Comparison of ENCODE assay signal across 8 cellular contexts in the genomic region with DNA sequence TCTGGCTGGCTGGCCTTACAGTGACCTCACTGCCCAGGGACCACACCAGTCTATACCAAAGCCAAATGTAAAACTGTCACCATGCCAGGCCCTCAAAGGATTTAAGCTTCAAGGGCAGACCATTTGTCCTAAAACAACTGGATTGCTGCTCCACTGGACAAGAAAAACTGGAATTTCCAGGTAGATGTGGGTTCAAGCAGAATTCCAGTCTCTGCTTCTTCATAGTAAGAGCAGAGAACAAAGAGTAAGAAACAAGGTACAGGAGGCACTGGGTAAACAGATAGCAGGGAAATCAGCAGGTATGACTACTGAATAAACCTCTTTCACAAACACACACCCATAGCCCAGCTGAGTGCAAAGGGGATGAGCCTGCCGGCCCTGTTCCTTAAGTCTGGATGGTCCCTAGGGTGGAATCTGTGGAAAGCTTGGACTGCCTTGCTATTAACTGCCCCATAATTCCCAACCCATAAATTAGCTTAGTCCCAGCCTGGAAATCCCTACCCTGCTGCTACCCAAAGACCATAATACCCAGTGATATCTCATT. TPM values are rescaled to one million over a fixed set of nuclear protein-coding genes. Genes with fewer than 3 reads are reported as not detected.
A peak's percentile ranks its signal among the peaks of the same experiment; 100 is the strongest.
DNase-seq lines count a peak whose midpoint lies in the region; ATAC-seq, FAIRE-seq and TF ChIP-seq lines count a peak whose summit lies in the region.

No MANE protein-coding gene starts in this region.

- POLR2A ChIA-PET in Caco-2 (lab: Charles Lee) = interaction anchor here (0.6 to 1.8 kb wide), 4 partner anchors 10 to 137 kb away, joined by 3 to 6 read pairs (median 4); no protein-coding TSS in a partner anchor

- peak; percentile 77 to 82 for DNase-seq in Caco-2
- peak; percentile 65 for DNase-seq in NCI-H345 (lab: John Stamatoyannopoulos, UW)
- DNase-seq in pancreas = peak in 1 of 6 donors; percentile 52
- no peak for DNase-seq in stimulated activated CD8-positive, alpha-beta memory T cell treated with anti-CD3 and anti-CD28 coated beads, Interleukin-4, amount 100 ng/mL, for 48 hours
- DNase-seq in mesenteric fat pad (ENCODE audit: low spot score) = no peak

- H3K4me3 Mint-ChIP-seq in Caco-2 (ENCODE audit: unreplicated experiment) = peak overlapping the region; percentile 89

- peak overlapping the region; percentile 81 for H3K27ac Mint-ChIP-seq in Caco-2 (ENCODE audit: unreplicated experiment)

- no peaks in the 10 kb centered on the region for H3K27me3 Mint-ChIP-seq in Caco-2 (ENCODE audit: insufficient read depth, unreplicated experiment)

- peak; percentile 12 to 43 (median 28) for ATAC-seq in pancreas
- ATAC-seq in GM21529 (IDR thresholded peaks at IDR 0.05; ENCODE audit: unreplicated experiment) = no peak
- ATAC-seq in HG02970 (IDR thresholded peaks at IDR 0.05; ENCODE audit: low FRiP score, unreplicated experiment) = no peak

- 0 to 8% methylated on average over 1 of the region's 1 CpG for WGBS in pancreas, 2 donors

- H3K4me1 ChIP-seq in Caco-2 (peaks cover 85% of the 10 kb centered on the region), duodenal mucosa (ENCODE audit: control insufficient read depth in 1 of 2, insufficient read depth in 2 of 2, low read length in 2 of 2) (peaks cover 80 to 90% of the 10 kb centered on the region in 2 donors), pancreas (peaks cover 30 to 80% (median 57%) of the 10 kb centered on the region in 3 donors)

- no peaks in the 10 kb centered on the region for H3K36me3 ChIP-seq in Caco-2 (ENCODE audit: control insufficient read depth, insufficient read depth, low read length)
- no peaks in the 10 kb centered on the region for H3K36me3 ChIP-seq in duodenal mucosa (ENCODE audit: control insufficient read depth in 1 of 2, insufficient read depth in 2 of 2, low read length in 2 of 2)
- H3K36me3 ChIP-seq in pancreas = no peaks in the 10 kb centered on the region

- CTCF ChIA-PET in Caco-2 (lab: Charles Lee) = interaction anchor here (0.6 to 1.3 kb wide), 4 partner anchors 10 to 572 kb away, joined by 3 to 5 read pairs (median 4); no protein-coding TSS in a partner anchor

- FAIRE-seq in pancreas (lab: Jason Lieb, UNC) = no peak

- TF ChIP-seq CTCF in Caco-2 (IDR thresholded peaks at IDR 0.05; ENCODE audit: insufficient read depth in 1 of 2, low read depth in 1 of 2, low read length in 1 of 2, severe bottlenecking in 1 of 2, unreplicated experiment in 1 of 2) = no peak
- TF ChIP-seq CTCF in pancreas (IDR thresholded peaks at IDR 0.05) = no peak

- intact Hi-C loops in Caco-2 (cut with micrococcal nuclease; ENCODE audit: unreplicated experiment) (loop anchor here (1.0 to 5.0 kb wide), 5 partner anchors 11 to 160 kb away; a partner anchor contains a TSS), pancreas (cut with DNase I) (loop anchor here in 1 of 3 donors (10.0 kb wide), 1 partner anchor 63 kb away; no protein-coding TSS in a partner anchor)

- no TSS peak for BruUV-seq in Caco-2 (replicated peaks; lab: Mats Ljungman, UMichigan)

- peak overlapping the region; percentile 62 to 71 for H3K9ac ChIP-seq in duodenal mucosa (ENCODE audit: low read depth in 1 of 2, low read length in 2 of 2)

- H3K4me1 Mint-ChIP-seq in Caco-2 (ENCODE audit: low read depth, unreplicated experiment) = peaks cover 72% of the 10 kb centered on the region

- no peaks in the 10 kb centered on the region for H3K9me3 Mint-ChIP-seq in Caco-2 (ENCODE audit: unreplicated experiment)

- H3K27ac ChIP-seq in duodenal mucosa (ENCODE audit: low read depth, low read length) (peak overlapping the region; percentile 81), pancreas (peak overlapping the region; percentile 29 to 97 (median 65))

- peak overlapping the region; percentile 5; the same call in 1 of the 2 replicates for H3K4me3 ChIP-seq in Caco-2 (ENCODE audit: low read depth, low read length)
- H3K4me3 ChIP-seq in duodenal mucosa (ENCODE audit: low read depth in 1 of 2, low read length in 2 of 2) = peak overlapping the region; percentile 1 to 50
- H3K4me3 ChIP-seq in pancreas = no peak overlapping the region

- peaks cover 55% of the 10 kb centered on the region for H3K36me3 Mint-ChIP-seq in Caco-2 (ENCODE audit: insufficient read depth, unreplicated experiment)

- H3K9me3 ChIP-seq in Caco-2 (no peaks in the 10 kb centered on the region), duodenal mucosa (ENCODE audit: control insufficient read depth in 1 of 2, low read length in 2 of 2) (no peaks in the 10 kb centered on the region), pancreas (no peaks in the 10 kb centered on the region)

- no peaks in the 10 kb centered on the region for H3K27me3 ChIP-seq in Caco-2 (replicated peaks; ENCODE audit: control insufficient read depth, insufficient read depth, low read length)
- H3K27me3 ChIP-seq in duodenal mucosa (ENCODE audit: control insufficient read depth in 1 of 2, insufficient read depth in 2 of 2, low read length in 2 of 2) = no peaks in the 10 kb centered on the region
- no peaks in the 10 kb centered on the region for H3K27me3 ChIP-seq in pancreas

RNA-seq across cellular contexts. Expression of a gene that starts 5.5 kb away (rescaled TPM):
- total RNA-seq in Caco-2 (2022) = 104 and 121 TPM in 2 replicates
- total RNA-seq in pancreas = 10 to 100 TPM; 16.1 to 54.2 (median 33.7) TPM
- polyA plus RNA-seq in pancreas = 10 to 100 TPM in 1 of 2 donors, 1 to 10 TPM in 1; 9.7 to 15.5 TPM
- 115 TPM for total RNA-seq in mesenteric fat pad

Comparison
In these comparisons a context has a peak if more than half of its experiments do, and no peak if none do; other contexts are left out.
1. DNase-seq: peak in Caco-2 (2 of 2) and NCI-H345 (single experiment); none in stimulated activated CD8-positive, alpha-beta memory T cell treated with anti-CD3 and anti-CD28 coated beads, Interleukin-4, amount 100 ng/mL, for 48 hours (single experiment) and mesenteric fat pad (single experiment).
2. H3K4me3 ChIP-seq: peak in Caco-2 (single experiment) and duodenal mucosa (2 of 2); none in pancreas (0 of 4).
3. ATAC-seq: peak in pancreas (4 of 4); none in GM21529 (single experiment) and HG02970 (single experiment).